8 cellular contexts compared by ENCODE assay signal in genomic region chrX:20116575-20117240, GRCh38. TPM values are rescaled to one million over a fixed set of nuclear protein-coding genes. Genes with fewer than 3 reads are reported as not detected.
DNase-seq lines count a peak whose midpoint lies in the region; ATAC-seq and TF ChIP-seq lines count a peak whose summit lies in the region.

TSS of gene MAP7D2 (minus strand) at chrX:20116907. CDS start at chrX:20116879, 28 bp downstream.

- no peaks in the 10 kb centered on the region for H3K36me3 ChIP-seq in neural cell (ENCODE audit: insufficient read depth, low read length)
- H3K36me3 ChIP-seq in OCI-LY7 (ENCODE audit: insufficient read depth, low read length): no peaks in the 10 kb centered on the region

- TF ChIP-seq EP300 in neural cell (conservative IDR thresholded peaks at IDR 0.05; ENCODE audit: poor library complexity, severe bottlenecking): no peak

- no peak within 1 kb of the TSS for H3K4me2 ChIP-seq in neural cell (ENCODE audit: low read length)
- H3K4me2 ChIP-seq in OCI-LY7 (ENCODE audit: low read length): no peak within 1 kb of the TSS

- no peaks in the 10 kb centered on the region for H3K4me1 ChIP-seq in OCI-LY7 (ENCODE audit: insufficient read depth, low read length, poor library complexity, severe bottlenecking)

- intact Hi-C loops in OCI-LY7 (cut with micrococcal nuclease; ENCODE audit: unreplicated experiment): no loop called here

- H3K9me2 ChIP-seq in neural cell (ENCODE audit: insufficient read depth, low read length) (no peaks in the 10 kb centered on the region), OCI-LY7 (ENCODE audit: insufficient read depth, low read length) (no peaks in the 10 kb centered on the region)

- BruUV-seq in OCI-LY7 (replicated peaks; lab: Mats Ljungman, UMichigan): no TSS peak

- ATAC-seq in left lobe of liver: no peak
- no peak for ATAC-seq in GM21825 (IDR thresholded peaks at IDR 0.05; ENCODE audit: unreplicated experiment)

- POLR2A ChIA-PET in OCI-LY7 (lab: Charles Lee): no interaction called here

- H3K9ac ChIP-seq in neural cell (ENCODE audit: low read length): peak within 1 kb of the TSS; percentile 9

- CTCF ChIA-PET in OCI-LY7 (lab: Charles Lee; ENCODE audit: unreplicated experiment): no interaction called here

- TF ChIP-seq CTCF in AG09309 (IDR thresholded peaks at IDR 0.05; ENCODE audit: control insufficient read depth, insufficient read depth, low read depth, low read length, missing control alignments) (no peak), epithelial cell of proximal tubule (conservative IDR thresholded peaks at IDR 0.05; ENCODE audit: low read depth, low read length) (no peak), neural cell (IDR thresholded peaks at IDR 0.05; ENCODE audit: poor library complexity, severe bottlenecking) (no peak), OCI-LY7 (conservative IDR thresholded peaks at IDR 0.05; ENCODE audit: low read length) (no peak)

- DNase-seq in AG09309 (ENCODE audit: low read depth): no peak
- DNase-seq in NCI-H2227 (lab: John Stamatoyannopoulos, UW; ENCODE audit: unreplicated experiment): peak; percentile 84
- no peak for DNase-seq in epithelial cell of proximal tubule (ENCODE audit: low read depth)
- no peak for DNase-seq in OCI-LY7 (ENCODE audit: low spot score)
- DNase-seq in NCI-H2029 (lab: John Stamatoyannopoulos, UW): no peak
- no peak for DNase-seq in left lobe of liver (ENCODE audit: low spot score)

- TF ChIP-seq RAD21 in neural cell (conservative IDR thresholded peaks at IDR 0.05): no peak

- H3K4me3 ChIP-seq in AG09309 (ENCODE audit: control insufficient read depth, low read depth, low read length) (peak within 1 kb of the TSS; percentile 19), epithelial cell of proximal tubule (ENCODE audit: low read depth, low read length) (peak within 1 kb of the TSS; percentile 37), neural cell (ENCODE audit: low read length) (peak within 1 kb of the TSS; percentile 63), OCI-LY7 (ENCODE audit: low read depth, low read length, poor library complexity, severe bottlenecking) (no peak within 1 kb of the TSS)

- H3K9me3 ChIP-seq in neural cell (ENCODE audit: low read length): no peaks in the 10 kb centered on the region
- no peaks in the 10 kb centered on the region for H3K9me3 ChIP-seq in OCI-LY7 (ENCODE audit: low read length)

- H3K27me3 ChIP-seq in neural cell (ENCODE audit: insufficient read depth, low read depth, low read length): peaks cover 12% of the 10 kb centered on the region

- no peaks in the 10 kb centered on the region for H3F3A ChIP-seq in neural cell (ENCODE audit: insufficient read depth, low read length, poor library complexity, severe bottlenecking)

- no peak within 1 kb of the TSS for H2AFZ ChIP-seq in neural cell (ENCODE audit: low read depth, low read length)
- no peak within 1 kb of the TSS for H2AFZ ChIP-seq in OCI-LY7 (ENCODE audit: low read length)

- H3K27ac ChIP-seq in neural cell (ENCODE audit: low read length) (no peak within 1 kb of the TSS), OCI-LY7 (ENCODE audit: low read depth, low read length, poor library complexity, severe bottlenecking) (no peak within 1 kb of the TSS)

- H4K20me1 ChIP-seq in neural cell (ENCODE audit: insufficient read depth) (no peaks in the 10 kb centered on the region), OCI-LY7 (ENCODE audit: insufficient read depth, low read length) (no peaks in the 10 kb centered on the region)

- H3K79me2 ChIP-seq in neural cell (replicated peaks; ENCODE audit: insufficient read depth, low read length): no peaks in the 10 kb centered on the region
- no peaks in the 10 kb centered on the region for H3K79me2 ChIP-seq in OCI-LY7 (ENCODE audit: insufficient read depth, low read depth, low read length)

TF ChIP-seq in neural cell, 6 proteins besides CTCF, POLR2A, EP300 and RAD21:
- TF ChIP-seq POLR2AphosphoS5 (IDR thresholded peaks at IDR 0.05) (no peak), TAF1 (IDR thresholded peaks at IDR 0.05; ENCODE audit: low read depth) (no peak), SMC3 (conservative IDR thresholded peaks at IDR 0.05; ENCODE audit: poor library complexity) (no peak), EZH2 (IDR thresholded peaks at IDR 0.05; ENCODE audit: borderline replicate concordance, insufficient read depth, low read length, poor library complexity, severe bottlenecking) (no peak), REST (IDR thresholded peaks at IDR 0.05; ENCODE audit: borderline replicate concordance) (no peak), MXI1 (conservative IDR thresholded peaks at IDR 0.05; ENCODE audit: poor library complexity, severe bottlenecking) (no peak)
TF ChIP-seq in neural cell: peak in this region for 0.

RNA-seq across cellular contexts. Expression of gene MAP7D2, which starts in this region (rescaled TPM):
- 1.4 and 2.2 TPM in 2 replicates for total RNA-seq in epithelial cell of proximal tubule
- polyA plus RNA-seq in neural cell: 3.5 and 6.4 TPM in 2 replicates
- polyA minus RNA-seq in neural cell: 3.9 and 4.3 TPM in 2 replicates
- total RNA-seq in OCI-LY7 (2014; rRNA removed; shearing (Covaris generic)): not detected in 2 replicates
- total RNA-seq in OCI-LY7 (2022): 0.13 TPM in 1 of 2 replicates, not detected in the other
- 0.08 TPM for total RNA-seq in left lobe of liver
